ENCODE assay signal across 17 cellular contexts in the genomic region with DNA sequence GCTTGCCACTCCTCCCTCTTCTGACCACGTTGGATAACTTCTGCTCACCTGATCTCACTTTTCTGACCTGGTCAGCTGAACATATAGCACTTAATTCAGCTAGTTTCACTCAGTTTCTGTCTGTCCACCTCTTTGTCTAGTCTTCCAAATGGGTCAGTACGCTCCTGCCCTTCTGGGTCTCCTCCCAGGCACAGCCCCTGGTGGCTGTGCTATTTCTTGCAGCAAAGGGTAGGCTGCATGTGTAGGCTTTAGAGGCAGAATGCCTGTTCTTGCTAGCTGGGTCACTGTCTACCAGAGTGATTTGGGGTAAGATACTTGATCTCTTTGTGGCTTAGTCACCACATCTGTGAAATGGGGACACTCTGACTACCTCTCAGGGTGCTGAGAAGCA. TPM values are rescaled to one million over a fixed set of nuclear protein-coding genes. Genes with fewer than 3 reads are reported as not detected.
DNase-seq lines count a peak whose midpoint lies in the region; ATAC-seq and TF ChIP-seq lines count a peak whose summit lies in the region.
"Had no signal": no experiment of that assay in that cellular context is flagged by ENCODE, and none has a peak within 500 bp of the region (broad histone marks: within the 10 kb centered on the region; RNA-seq: fewer than 3 reads in every experiment).

No MANE protein-coding gene starts in this region.

- no peak overlapping the region for H3K4me3 ChIP-seq in choroid plexus epithelial cell (ENCODE audit: low read depth, low read length)
- H3K4me3 ChIP-seq: heart right ventricle had no signal

- H3K27me3 Mint-ChIP-seq in stimulated activated naive CD8-positive, alpha-beta T cell treated with anti-CD3 and anti-CD28 coated beads, Interleukin-15, amount 100 ng/mL, for 72 hours = peaks cover 62% of the 10 kb centered on the region
- H3K27me3 Mint-ChIP-seq in mesothelial cell of epicardium (ENCODE audit: low read depth) = no peaks in the 10 kb centered on the region

- TF ChIP-seq CTCF in choroid plexus epithelial cell (conservative IDR thresholded peaks at IDR 0.05; ENCODE audit: low read depth, low read length) (peak; percentile 36), mesothelial cell of epicardium (IDR thresholded peaks at IDR 0.05; ENCODE audit: unreplicated experiment) (peak; percentile 15)

- no peak for DNase-seq in stimulated activated naive CD8-positive, alpha-beta T cell treated with anti-CD3 and anti-CD28 coated beads, Interleukin-15, Interleukin-2, amounts not matched to agents 100 U/mL and 50 U/mL, for 24 hours
- no peak for DNase-seq in stimulated activated naive CD8-positive, alpha-beta T cell treated with anti-CD3 and anti-CD28 coated beads, Interleukin-15, amount 100 ng/mL, for 72 hours
- DNase-seq in choroid plexus epithelial cell (ENCODE audit: low read depth) (no peak), mesothelial cell of epicardium (ENCODE audit: low spot score in 2 of 2, unreplicated experiment in 2 of 2) (no peak), COR-L47 (lab: John Stamatoyannopoulos, UW) (no peak), HuH-7 (ENCODE audit: low spot score) (no peak)
- no peak for DNase-seq in stimulated activated CD8-positive, alpha-beta memory T cell treated with anti-CD3 and anti-CD28 coated beads, Interleukin-4, amount 100 ng/mL, for 48 hours
- DNase-seq: activated B cell treated with CpG ODN at 0.5 μM for 24 hours; activated naive CD4-positive, alpha-beta T cell; activated T-cell treated with anti-CD3 and anti-CD28 coated beads, Interleukin-2, amount 50 U/mL, for 24 hours; GF-D8; heart right ventricle; left ventricle myocardium superior; uterus had no signal

- no peak overlapping the region for H3K4me3 Mint-ChIP-seq in stimulated activated naive CD8-positive, alpha-beta T cell treated with anti-CD3 and anti-CD28 coated beads, Interleukin-15, amount 100 ng/mL, for 72 hours
- peak overlapping the region; percentile 84 for H3K4me3 Mint-ChIP-seq in mesothelial cell of epicardium
- H3K4me3 Mint-ChIP-seq: activated B cell treated with CpG ODN at 0.5 μM for 24 hours; activated T-cell treated with anti-CD3 and anti-CD28 coated beads, Interleukin-2, amount 50 U/mL, for 24 hours had no signal

- peak; percentile 17 for ATAC-seq in stimulated activated naive CD8-positive, alpha-beta T cell treated with anti-CD3 and anti-CD28 coated beads, Interleukin-15, Interleukin-2, amounts not matched to agents 100 U/mL and 50 U/mL, for 24 hours
- no peak for ATAC-seq in stimulated activated naive CD8-positive, alpha-beta T cell treated with anti-CD3 and anti-CD28 coated beads, Interleukin-15, amount 100 ng/mL, for 72 hours
- ATAC-seq in HG03095 (IDR thresholded peaks at IDR 0.05; ENCODE audit: unreplicated experiment) = no peak
- ATAC-seq: heart right ventricle, left ventricle myocardium superior had no signal

- H3K9me3 Mint-ChIP-seq in stimulated activated naive CD8-positive, alpha-beta T cell treated with anti-CD3 and anti-CD28 coated beads, Interleukin-15, amount 100 ng/mL, for 72 hours = no peaks in the 10 kb centered on the region
- peaks cover 4% of the 10 kb centered on the region for H3K9me3 Mint-ChIP-seq in mesothelial cell of epicardium
- H3K9me3 Mint-ChIP-seq: activated B cell treated with CpG ODN at 0.5 μM for 24 hours; activated T-cell treated with anti-CD3 and anti-CD28 coated beads, Interleukin-2, amount 50 U/mL, for 24 hours had no signal

- H3K27ac Mint-ChIP-seq in stimulated activated naive CD8-positive, alpha-beta T cell treated with anti-CD3 and anti-CD28 coated beads, Interleukin-15, amount 100 ng/mL, for 72 hours = peak overlapping the region in 1 of 2 donors; percentile 20
- H3K27ac Mint-ChIP-seq in mesothelial cell of epicardium = peak overlapping the region; percentile 91
- H3K27ac Mint-ChIP-seq: activated B cell treated with CpG ODN at 0.5 μM for 24 hours; activated T-cell treated with anti-CD3 and anti-CD28 coated beads, Interleukin-2, amount 50 U/mL, for 24 hours had no signal

- H3K36me3 Mint-ChIP-seq in mesothelial cell of epicardium = peaks cover 7% of the 10 kb centered on the region

- H3K4me1 Mint-ChIP-seq in stimulated activated naive CD8-positive, alpha-beta T cell treated with anti-CD3 and anti-CD28 coated beads, Interleukin-15, amount 100 ng/mL, for 72 hours = peaks cover 41% of the 10 kb centered on the region
- H3K4me1 Mint-ChIP-seq in mesothelial cell of epicardium = peaks cover 47% of the 10 kb centered on the region

RNA-seq across cellular contexts. Expression of a gene that starts 2.4 kb away (rescaled TPM):
- total RNA-seq in mesothelial cell of epicardium = 683 to 700 TPM (median 691 TPM) in 3 replicates
- total RNA-seq: activated B cell treated with CpG ODN at 0.5 μM for 24 hours, LHCN-M2, NCI-H460 had no signal
